In the genomic region with DNA sequence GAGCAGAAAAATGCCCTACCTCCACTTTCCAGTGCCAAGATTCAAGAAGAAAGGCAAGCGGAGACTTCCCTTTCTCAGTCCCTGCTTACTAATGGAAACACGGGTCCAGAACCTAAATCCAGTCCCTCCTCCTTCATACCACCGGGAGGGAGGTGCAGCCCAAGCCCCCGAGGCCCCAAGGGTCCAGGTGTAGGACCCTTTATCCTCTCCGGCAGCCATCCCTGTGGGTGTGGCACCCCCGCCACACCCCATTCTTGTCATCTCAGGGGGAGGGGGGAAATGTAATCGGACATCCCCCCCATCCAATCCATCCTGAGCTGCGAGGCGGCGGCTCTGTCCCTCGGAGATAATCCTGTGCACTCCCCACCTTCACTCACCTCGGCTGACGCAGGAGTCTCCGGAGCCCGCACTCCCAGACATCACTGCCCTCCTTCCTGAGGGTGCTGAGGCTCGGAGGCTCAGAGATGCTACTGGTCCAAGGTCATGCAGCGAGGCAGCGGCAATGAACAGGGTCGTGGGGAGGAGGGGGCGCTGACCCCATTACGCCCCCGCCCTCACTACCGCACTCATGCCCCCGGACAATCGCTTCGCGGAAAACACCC, we compare ENCODE assay signal across 8 cellular contexts. TPM values are rescaled to one million over a fixed set of nuclear protein-coding genes. Genes with fewer than 3 reads are reported as not detected.
DNase-seq lines count a peak whose midpoint lies in the region; ATAC-seq, FAIRE-seq and TF ChIP-seq lines count a peak whose summit lies in the region.

No MANE protein-coding gene starts in this region.

- peaks cover 14% of the 10 kb centered on the region for H3K79me1 ChIP-seq in H1 (ENCODE audit: low read depth, low read length)

- H3K9ac ChIP-seq in OCI-LY3 (ENCODE audit: low read length) (peak overlapping the region; percentile 72), H1 (replicated peaks in 1 of 4; ENCODE audit: extremely low read depth in 1 of 4, low read depth in 3 of 4, low read length in 3 of 4) (peak overlapping the region; percentile 52 to 68 (median 60)), neural progenitor cell (peak overlapping the region; percentile 43)

- H3K36me3 ChIP-seq in OCI-LY3 (replicated peaks; ENCODE audit: low read depth, low read length) (no peaks in the 10 kb centered on the region), H1 (ENCODE audit: control insufficient read depth in 2 of 4, insufficient read depth in 4 of 4, low read length in 3 of 4) (no peaks in the 10 kb centered on the region), neural progenitor cell (no peaks in the 10 kb centered on the region)

- H3F3A ChIP-seq in neural progenitor cell (ENCODE audit: low read depth): peaks cover 17% of the 10 kb centered on the region

- no peak overlapping the region for H3K27ac ChIP-seq in OCI-LY3 (ENCODE audit: low read length)
- H3K27ac ChIP-seq in H1 (ENCODE audit: low read depth, low read length): no peak overlapping the region
- no peak overlapping the region for H3K27ac ChIP-seq in neural progenitor cell

- H3K79me2 ChIP-seq in OCI-LY3 (ENCODE audit: low read length): peaks cover 31% of the 10 kb centered on the region
- H3K79me2 ChIP-seq in H1 (ENCODE audit: control insufficient read depth in 1 of 2, insufficient read depth in 2 of 2, low read length in 2 of 2): peaks cover 0 to 25% of the 10 kb centered on the region in 2 experiments; a peak in 1 of 4 replicates
- peaks cover 5% of the 10 kb centered on the region for H3K79me2 ChIP-seq in neural progenitor cell (ENCODE audit: low read depth)

- no peak for DNase-seq in H1 (ENCODE audit: low read depth in 1 of 2, low spot score in 2 of 2)
- peak; percentile 59 for DNase-seq in neural progenitor cell (ENCODE audit: low spot score)
- DNase-seq in NCI-H187 treated with DMSO at 0.1 percent for 48 hours (lab: John Stamatoyannopoulos, UW): no peak
- DNase-seq in NOMO-1 treated with DMSO at 0.1 percent for 48 hours (lab: John Stamatoyannopoulos, UW; ENCODE audit: unreplicated experiment): no peak
- no peak for DNase-seq in RCC 7860 (ENCODE audit: low spot score)

- no peak overlapping the region for H2BK20ac ChIP-seq in H1 (ENCODE audit: low read length)

- WGBS in H1 (ENCODE audit: extremely low coverage in 1 of 2, insufficient coverage in 1 of 2, insufficient read length in 1 of 2, insufficient replicate concordance in 2 of 2, low coverage in 1 of 2, low lambda C conversion rate in 2 of 2, missing lambda C conversion rate in 1 of 2), 2 experiments: 7% methylated on average over 27 of the region's 27 CpGs; no CpG with 5 or more reads in 1 of the 2 experiments

- TF ChIP-seq POLR2A in H1 (IDR thresholded peaks at IDR 0.05; ENCODE audit: control extremely low read depth in 1 of 2, low read depth in 2 of 2, low read length in 2 of 2): no peak

- peak overlapping the region; percentile 74; the same call in 1 of the 2 replicates for H4K8ac ChIP-seq in H1 (ENCODE audit: extremely low read depth, insufficient read depth, low read length)

- no peak for ATAC-seq in GM19324 (IDR thresholded peaks at IDR 0.05; ENCODE audit: low FRiP score, unreplicated experiment)

- H2BK15ac ChIP-seq in H1 (ENCODE audit: low read length): 0 out of 2 replicates have a peak overlapping the region, but pooled peaks have one; percentile 16

- no peak overlapping the region for H2BK5ac ChIP-seq in H1 (ENCODE audit: low read depth, low read length)

- no peak overlapping the region for H3K4ac ChIP-seq in H1 (replicated peaks; ENCODE audit: insufficient read length, low read depth, low read length)

- TF ChIP-seq CTCF in GM12875 (IDR thresholded peaks at IDR 0.05; ENCODE audit: borderline replicate concordance, insufficient read depth, low read depth, low read length) (no peak), OCI-LY3 (IDR thresholded peaks at IDR 0.05; ENCODE audit: low read depth, low read length) (no peak), H1 (IDR thresholded peaks at IDR 0.05; ENCODE audit: control extremely low read depth in 1 of 3, insufficient read depth in 1 of 3, low read depth in 1 of 3, low read length in 3 of 3) (no peak), neural progenitor cell (IDR thresholded peaks at IDR 0.05) (no peak)

- H2AFZ ChIP-seq in OCI-LY3 (ENCODE audit: low read depth, low read length) (peak overlapping the region; percentile 49), H1 (ENCODE audit: low read length) (0 out of 2 replicates have a peak overlapping the region, but pooled peaks have one; percentile 25), neural progenitor cell (replicated peaks) (peak overlapping the region; percentile 81)

- H3K14ac ChIP-seq in H1 (ENCODE audit: insufficient read length): no peak overlapping the region

- peak overlapping the region; percentile 93; the same call in 1 of the 2 replicates for H3K18ac ChIP-seq in H1 (ENCODE audit: extremely low read depth, low read length)

- H3K23me2 ChIP-seq in H1 (ENCODE audit: low read depth, low read length): peaks cover 12% of the 10 kb centered on the region; the same call in 1 of the 2 replicates

- H3K27ac Mint-ChIP-seq in neural progenitor cell: no peak overlapping the region

- H3K9me3 Mint-ChIP-seq in neural progenitor cell: no peaks in the 10 kb centered on the region

- H2BK12ac ChIP-seq in H1 (ENCODE audit: low read depth, low read length): 0 out of 2 replicates have a peak overlapping the region, but pooled peaks have one; percentile 27

- peaks cover 3% of the 10 kb centered on the region; the same call in 1 of the 2 replicates for H4K20me1 ChIP-seq in OCI-LY3 (ENCODE audit: insufficient read depth, low read length)
- peaks cover 0 to 7% of the 10 kb centered on the region in 2 experiments for H4K20me1 ChIP-seq in H1 (replicated peaks in 1 of 2; ENCODE audit: control insufficient read depth in 1 of 2, insufficient read depth in 2 of 2, low read length in 2 of 2)
- peaks cover 6% of the 10 kb centered on the region for H4K20me1 ChIP-seq in neural progenitor cell (ENCODE audit: low read depth)

- H3K4me2 ChIP-seq in OCI-LY3 (ENCODE audit: low read length) (peak overlapping the region; percentile 77), H1 (ENCODE audit: insufficient read depth in 1 of 2, low read depth in 2 of 2, low read length in 2 of 2) (peak overlapping the region; percentile 79 to 99), neural progenitor cell (peak overlapping the region; percentile 98)

- H3K27me3 ChIP-seq in OCI-LY3 (ENCODE audit: low read depth, low read length) (no peaks in the 10 kb centered on the region), H1 (replicated peaks in 1 of 4; ENCODE audit: control insufficient read depth in 3 of 4, extremely low read depth in 1 of 4, insufficient read depth in 3 of 4, low read length in 3 of 4) (no peaks in the 10 kb centered on the region), neural progenitor cell (peaks cover 21% of the 10 kb centered on the region)

- no peak overlapping the region for H4K5ac ChIP-seq in H1 (ENCODE audit: insufficient read length, low read depth, low read length)

- peaks cover 22% of the 10 kb centered on the region for H3K4me1 ChIP-seq in OCI-LY3 (ENCODE audit: low read length)
- H3K4me1 ChIP-seq in H1 (replicated peaks in 1 of 4; ENCODE audit: control insufficient read depth in 3 of 4, insufficient read depth in 4 of 4, low read length in 3 of 4): peaks cover 3 to 15% (median 6%) of the 10 kb centered on the region in 4 experiments; a peak in 6 of 7 replicates
- H3K4me1 ChIP-seq in neural progenitor cell: peaks cover 15% of the 10 kb centered on the region

- no peak for FAIRE-seq in H1 (lab: Jason Lieb, UNC)
- no peak for FAIRE-seq in RCC 7860 (lab: Jason Lieb, UNC)

- H3K4me3 Mint-ChIP-seq in neural progenitor cell: peak overlapping the region; percentile 91

- H3K4me3 ChIP-seq in GM12875 (ENCODE audit: low read depth, low read length) (peak overlapping the region; percentile 75), OCI-LY3 (ENCODE audit: low read length) (peak overlapping the region; percentile 82), H1 (ENCODE audit: extremely low read depth in 1 of 4, insufficient read depth in 2 of 4, low read depth in 3 of 4, low read length in 4 of 4) (peak overlapping the region; percentile 74 to 94 (median 88)), neural progenitor cell (peak overlapping the region; percentile 68)

- H4K91ac ChIP-seq in H1 (replicated peaks; ENCODE audit: insufficient read length, low read length): peak overlapping the region; percentile 85

- POLR2A ChIA-PET in H1 (lab: Charles Lee; ENCODE audit: partially characterized antibody): interaction anchor here (0.7 to 4.4 kb wide), 11 partner anchors 9 to 512 kb away, joined by 3 to 46 read pairs (median 9); no protein-coding TSS in a partner anchor

- no peak overlapping the region for H2AK5ac ChIP-seq in H1 (ENCODE audit: low read depth, low read length)

- no peak for TF ChIP-seq EP300 in H1 (IDR thresholded peaks at IDR 0.05; ENCODE audit: borderline replicate concordance in 1 of 2, low read depth in 2 of 2, low read length in 2 of 2)

- H3K9me3 ChIP-seq in OCI-LY3 (ENCODE audit: insufficient read depth, low read length): no peaks in the 10 kb centered on the region
- H3K9me3 ChIP-seq in H1 (ENCODE audit: insufficient read depth in 2 of 2, low read depth in 1 of 2, low read length in 1 of 2): no peaks in the 10 kb centered on the region
- no peaks in the 10 kb centered on the region for H3K9me3 ChIP-seq in neural progenitor cell (ENCODE audit: low read depth)

- no peak overlapping the region for H2BK120ac ChIP-seq in H1 (replicated peaks; ENCODE audit: low read depth, low read length)

- CTCF ChIA-PET in H1 (lab: Charles Lee; ENCODE audit: partially characterized antibody): interaction anchor here (0.5 to 14.2 kb wide), 10 partner anchors 11 to 617 kb away, joined by 3 to 277 read pairs (median 4); partner anchors contain the start of gene AP5S1

- no peak overlapping the region for H3K56ac ChIP-seq in H1 (replicated peaks; ENCODE audit: insufficient read length, low read depth, low read length)

- H3K23ac ChIP-seq in H1 (ENCODE audit: insufficient read length): no peak overlapping the region

- peaks cover 13% of the 10 kb centered on the region for H3K27me3 Mint-ChIP-seq in neural progenitor cell (ENCODE audit: insufficient read depth, low read depth)

- TF ChIP-seq RAD21 in H1 (IDR thresholded peaks at IDR 0.05 in 1 of 2, conservative IDR thresholded peaks at IDR 0.05 in 1 of 2; ENCODE audit: low read depth in 2 of 2, low read length in 2 of 2): no peak

- H3K4me1 Mint-ChIP-seq in neural progenitor cell: peaks cover 31% of the 10 kb centered on the region

- peaks cover 2% of the 10 kb centered on the region for H3K36me3 Mint-ChIP-seq in neural progenitor cell

RNA-seq across cellular contexts. Expression of gene ADISSP, which starts 0.6 kb away (rescaled TPM):
- total RNA-seq in H1 (2021; fragmentation: NEBNext Ultra II Directional; extraction: Animal tissue kit (Norgen Biotek cat#: 25700)): 111 and 117 TPM in 2 replicates
- 141 and 202 TPM in 2 replicates for polyA plus RNA-seq in H1 (2011; rRNA removed)
- polyA plus RNA-seq in H1 (2011; cell fraction: cytosol; rRNA removed): 101 TPM
- 110 TPM for polyA plus RNA-seq in H1 (2011; cell fraction: nucleus; rRNA removed)
- polyA plus RNA-seq in H1 (2012, experiment 1 of 2): 73.7 to 130 TPM (median 117 TPM) in 4 replicates
- polyA plus RNA-seq in H1 (2012, experiment 2 of 2): 104 TPM
- polyA plus RNA-seq in H1 (2013, experiment 1 of 2): 98.3 TPM
- polyA plus RNA-seq in H1 (2013, experiment 2 of 2): 102 TPM
- 43.6 and 51.4 TPM in 2 replicates for polyA minus RNA-seq in H1 (2011; rRNA and poly(A)+ RNA removed)
- 71.0 TPM for polyA minus RNA-seq in H1 (2011; cell fraction: cytosol; rRNA and poly(A)+ RNA removed)
- polyA minus RNA-seq in H1 (2011; cell fraction: nucleus; rRNA and poly(A)+ RNA removed): 41.3 TPM
- 17.6 and 42.8 TPM in 2 replicates for total RNA-seq in neural progenitor cell (ENCODE audit: low replicate concordance)

RNA-seq across cellular contexts. Expression of gene SPEF1, which starts 14.3 kb away (rescaled TPM):
- 0.65 and 0.71 TPM in 2 replicates for total RNA-seq in H1 (2021; fragmentation: NEBNext Ultra II Directional; extraction: Animal tissue kit (Norgen Biotek cat#: 25700))
- 0.50 and 0.51 TPM in 2 replicates for polyA plus RNA-seq in H1 (2011; rRNA removed)
- 0.78 TPM for polyA plus RNA-seq in H1 (2011; cell fraction: cytosol; rRNA removed)
- polyA plus RNA-seq in H1 (2011; cell fraction: nucleus; rRNA removed): 0.88 TPM
- polyA plus RNA-seq in H1 (2012, experiment 1 of 2): 0.56 to 0.80 TPM (median 0.68 TPM) in 4 replicates
- polyA plus RNA-seq in H1 (2012, experiment 2 of 2): 0.64 TPM
- 0.43 TPM for polyA plus RNA-seq in H1 (2013, experiment 1 of 2)
- polyA plus RNA-seq in H1 (2013, experiment 2 of 2): 0.37 TPM
- polyA minus RNA-seq in H1 (2011; rRNA and poly(A)+ RNA removed): 0.37 TPM in 1 of 2 replicates, not detected in the other
- polyA minus RNA-seq in H1 (2011; cell fraction: cytosol; rRNA and poly(A)+ RNA removed): not detected
- 0.50 TPM for polyA minus RNA-seq in H1 (2011; cell fraction: nucleus; rRNA and poly(A)+ RNA removed)
- 0.34 and 1.2 TPM in 2 replicates for total RNA-seq in neural progenitor cell (ENCODE audit: low replicate concordance)

RNA-seq across cellular contexts. Expression of gene CENPB, which starts 19.6 kb away (rescaled TPM):
- total RNA-seq in H1 (2021; fragmentation: NEBNext Ultra II Directional; extraction: Animal tissue kit (Norgen Biotek cat#: 25700)): 51.6 and 52.8 TPM in 2 replicates
- 17.7 and 25.2 TPM in 2 replicates for polyA plus RNA-seq in H1 (2011; rRNA removed)
- polyA plus RNA-seq in H1 (2011; cell fraction: cytosol; rRNA removed): 27.2 TPM
- polyA plus RNA-seq in H1 (2011; cell fraction: nucleus; rRNA removed): 20.7 TPM
- polyA plus RNA-seq in H1 (2012, experiment 1 of 2): 30.1 to 45.6 TPM (median 44.3 TPM) in 4 replicates
- 37.2 TPM for polyA plus RNA-seq in H1 (2012, experiment 2 of 2)
- polyA plus RNA-seq in H1 (2013, experiment 1 of 2): 25.0 TPM
- 25.0 TPM for polyA plus RNA-seq in H1 (2013, experiment 2 of 2)
- 18.1 and 24.6 TPM in 2 replicates for polyA minus RNA-seq in H1 (2011; rRNA and poly(A)+ RNA removed)
- polyA minus RNA-seq in H1 (2011; cell fraction: cytosol; rRNA and poly(A)+ RNA removed): 29.3 TPM
- 17.5 TPM for polyA minus RNA-seq in H1 (2011; cell fraction: nucleus; rRNA and poly(A)+ RNA removed)
- 5.0 and 28.9 TPM in 2 replicates for total RNA-seq in neural progenitor cell (ENCODE audit: low replicate concordance)

RNA-seq across cellular contexts. Expression of gene CDC25B, which starts 29.2 kb away (rescaled TPM):
- total RNA-seq in H1 (2021; fragmentation: NEBNext Ultra II Directional; extraction: Animal tissue kit (Norgen Biotek cat#: 25700)): 30.3 and 31.2 TPM in 2 replicates
- 21.7 and 32.4 TPM in 2 replicates for polyA plus RNA-seq in H1 (2011; rRNA removed)
- 21.8 TPM for polyA plus RNA-seq in H1 (2011; cell fraction: cytosol; rRNA removed)
- 69.1 TPM for polyA plus RNA-seq in H1 (2011; cell fraction: nucleus; rRNA removed)
- 28.3 to 33.6 TPM (median 29.7 TPM) in 4 replicates for polyA plus RNA-seq in H1 (2012, experiment 1 of 2)
- polyA plus RNA-seq in H1 (2012, experiment 2 of 2): 28.7 TPM
- 18.1 TPM for polyA plus RNA-seq in H1 (2013, experiment 1 of 2)
- 16.5 TPM for polyA plus RNA-seq in H1 (2013, experiment 2 of 2)
- polyA minus RNA-seq in H1 (2011; rRNA and poly(A)+ RNA removed): 12.9 and 21.6 TPM in 2 replicates
- polyA minus RNA-seq in H1 (2011; cell fraction: cytosol; rRNA and poly(A)+ RNA removed): 19.9 TPM
- 16.8 TPM for polyA minus RNA-seq in H1 (2011; cell fraction: nucleus; rRNA and poly(A)+ RNA removed)
- 9.3 and 22.9 TPM in 2 replicates for total RNA-seq in neural progenitor cell (ENCODE audit: low replicate concordance)

RNA-seq across cellular contexts. Expression of gene HSPA12B, which starts 34.4 kb away (rescaled TPM):
- 4.3 and 4.9 TPM in 2 replicates for total RNA-seq in H1 (2021; fragmentation: NEBNext Ultra II Directional; extraction: Animal tissue kit (Norgen Biotek cat#: 25700))
- 2.2 and 3.5 TPM in 2 replicates for polyA plus RNA-seq in H1 (2011; rRNA removed)
- polyA plus RNA-seq in H1 (2011; cell fraction: cytosol; rRNA removed): 3.1 TPM
- 7.7 TPM for polyA plus RNA-seq in H1 (2011; cell fraction: nucleus; rRNA removed)
- polyA plus RNA-seq in H1 (2012, experiment 1 of 2): 2.8 to 6.7 TPM (median 5.2 TPM) in 4 replicates
- polyA plus RNA-seq in H1 (2012, experiment 2 of 2): 2.5 TPM
- 2.7 TPM for polyA plus RNA-seq in H1 (2013, experiment 1 of 2)
- polyA plus RNA-seq in H1 (2013, experiment 2 of 2): 2.5 TPM
- polyA minus RNA-seq in H1 (2011; rRNA and poly(A)+ RNA removed): 1.6 and 1.9 TPM in 2 replicates
- polyA minus RNA-seq in H1 (2011; cell fraction: cytosol; rRNA and poly(A)+ RNA removed): 2.5 TPM
- polyA minus RNA-seq in H1 (2011; cell fraction: nucleus; rRNA and poly(A)+ RNA removed): 8.1 TPM
- total RNA-seq in neural progenitor cell (ENCODE audit: low replicate concordance): 0.15 and 0.71 TPM in 2 replicates

Comparison
In these comparisons a context has a peak if more than half of its experiments do, and no peak if none do; other contexts are left out.
1. H2AFZ ChIP-seq: peak in every context shown above with its lines; median percentile 81 in neural progenitor cell; 49 in OCI-LY3; 25 in H1.